ENCODE assay signal across 1 cellular context in genomic region chr1:53121319-53122172, GRCh38.
TF ChIP-seq lines count a peak whose summit lies in the region.

No MANE protein-coding gene starts in this region.

TF ChIP-seq in HCT116, 20 proteins besides CTCF, POLR2A, EP300 and RAD21 (continued from another document):
- TF ChIP-seq CBX3 (IDR thresholded peaks at IDR 0.05; ENCODE audit: low read depth) (no peak), ZBTB33 (IDR thresholded peaks at IDR 0.05; ENCODE audit: extremely low read depth, insufficient replicate concordance, low read length) (no peak), SP1 (IDR thresholded peaks at IDR 0.05; ENCODE audit: low read depth) (no peak), SIN3A (IDR thresholded peaks at IDR 0.05; ENCODE audit: low read depth) (no peak), ELF1 (IDR thresholded peaks at IDR 0.05; ENCODE audit: borderline replicate concordance, low read depth) (no peak), CEBPB (IDR thresholded peaks at IDR 0.05; ENCODE audit: low read depth) (no peak), EGR1 (IDR thresholded peaks at IDR 0.05; ENCODE audit: low read depth) (no peak)
- TF ChIP-seq, protein P1, sequence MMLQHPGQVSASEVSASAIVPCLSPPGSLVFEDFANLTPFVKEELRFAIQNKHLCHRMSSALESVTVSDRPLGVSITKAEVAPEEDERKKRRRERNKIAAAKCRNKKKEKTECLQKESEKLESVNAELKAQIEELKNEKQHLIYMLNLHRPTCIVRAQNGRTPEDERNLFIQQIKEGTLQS (IDR thresholded peaks at IDR 0.05) = no peak
